ENCODE assay signal across 1 cellular context in genomic region chr15:89416339-89417183, GRCh38.
TF ChIP-seq lines count a peak whose summit lies in the region.

No MANE protein-coding gene starts in this region.

TF ChIP-seq in K562, 482 proteins besides CTCF, POLR2A, EP300 and RAD21 (continued from another document):
- no peak for TF ChIP-seq ATF6 (CRISPR knock-in tag; IDR thresholded peaks at IDR 0.05)
- TF ChIP-seq CTCFL (IDR thresholded peaks at IDR 0.05; ENCODE audit: borderline replicate concordance, insufficient read depth, low read depth, low read length, poor library complexity, severe bottlenecking), result peak; percentile 70
- no peak for TF ChIP-seq KDM4B (IDR thresholded peaks at IDR 0.05; ENCODE audit: borderline replicate concordance in 2 of 2, low read depth in 1 of 2)
- peak; percentile 65; the same call in 1 of the 2 replicates for TF ChIP-seq SMC3 (conservative IDR thresholded peaks at IDR 0.05; ENCODE audit: insufficient read depth, low read depth, low read length)
- no peak for TF ChIP-seq XRCC4 (IDR thresholded peaks at IDR 0.05; ENCODE audit: extremely low read depth, insufficient read depth, insufficient read length)
- TF ChIP-seq EP400 (IDR thresholded peaks at IDR 0.05), result no peak
- TF ChIP-seq THRB (CRISPR knock-in tag; conservative IDR thresholded peaks at IDR 0.05), result no peak
- peak; percentile 46; the same call in 1 of the 2 replicates for TF ChIP-seq KLF16 (IDR thresholded peaks at IDR 0.05)
- peak; percentile 16; the same call in 1 of the 2 replicates for TF ChIP-seq HCFC1 (IDR thresholded peaks at IDR 0.05; ENCODE audit: low read depth, low read length)
- TF ChIP-seq CEBPB (tag; IDR thresholded peaks at IDR 0.05), result no peak
- peak; percentile 87 for TF ChIP-seq ZNF384 (IDR thresholded peaks at IDR 0.05; ENCODE audit: low read depth, low read length)
- peak; percentile 69 for TF ChIP-seq JUND (IDR thresholded peaks at IDR 0.05; ENCODE audit: borderline replicate concordance, low read depth, low read length)
- TF ChIP-seq JUND (tag; IDR thresholded peaks at IDR 0.05; ENCODE audit: borderline replicate concordance, low read depth, low read length), result peak; percentile 56; the same call in 1 of the 3 replicates
- TF ChIP-seq CREM (IDR thresholded peaks at IDR 0.05; ENCODE audit: low read depth), result peak; percentile 68; the same call in 1 of the 2 replicates
- TF ChIP-seq EHMT2 (IDR thresholded peaks at IDR 0.05), result peak; percentile 84; the same call in 1 of the 2 replicates
- peak; percentile 39; the same call in 1 of the 2 replicates for TF ChIP-seq TFAP4 (CRISPR knock-in tag; IDR thresholded peaks at IDR 0.05; ENCODE audit: borderline replicate concordance)
- 0 out of 2 replicates have a peak, but pooled peaks have one; percentile 18 for TF ChIP-seq SMAD4 (CRISPR knock-in tag; conservative IDR thresholded peaks at IDR 0.05)
- TF ChIP-seq RB1 (IDR thresholded peaks at IDR 0.05; ENCODE audit: low read depth), result peak; percentile 43; the same call in 1 of the 2 replicates
- TF ChIP-seq E2F5 (CRISPR knock-in tag; IDR thresholded peaks at IDR 0.05), result no peak
- peak; percentile 33; the same call in 1 of the 2 replicates for TF ChIP-seq BHLHE40 (IDR thresholded peaks at IDR 0.05; ENCODE audit: low read length)
- no peak for TF ChIP-seq NR2C1 (IDR thresholded peaks at IDR 0.05)
- TF ChIP-seq NR2C1 (tag; IDR thresholded peaks at IDR 0.05), result no peak
- peak; percentile 92 for TF ChIP-seq XRCC5 (IDR thresholded peaks at IDR 0.05; ENCODE audit: low read depth, low read length)
- no peak for TF ChIP-seq FOXJ2 (tag; IDR thresholded peaks at IDR 0.05)
TF ChIP-seq in K562: peak in this region for 25.
